ENCODE assay signal across 8 cellular contexts in genomic region chr22:37675930-37676571, GRCh38. TPM values are rescaled to one million over a fixed set of nuclear protein-coding genes. Genes with fewer than 3 reads are reported as not detected.
DNase-seq lines count a peak whose midpoint lies in the region; ATAC-seq and TF ChIP-seq lines count a peak whose summit lies in the region.

No MANE protein-coding gene starts in this region.

- peaks cover 34% of the 10 kb centered on the region for H3K36me3 Mint-ChIP-seq in MCF 10A (ENCODE audit: insufficient read depth, unreplicated experiment)

- ATAC-seq in HG02610 (IDR thresholded peaks at IDR 0.05; ENCODE audit: unreplicated experiment) (no peak), HG03025 (IDR thresholded peaks at IDR 0.05; ENCODE audit: low FRiP score, unreplicated experiment) (no peak)

- H3K4me3 Mint-ChIP-seq in MCF 10A (ENCODE audit: unreplicated experiment) = peak overlapping the region; percentile 75

- TF ChIP-seq POLR2A in lower leg skin (IDR thresholded peaks at IDR 0.05) = no peak
- no peak for TF ChIP-seq POLR2A in thyroid gland (IDR thresholded peaks at IDR 0.05)

- peaks cover 27 to 45% of the 10 kb centered on the region in 2 donors for H3K4me1 ChIP-seq in thyroid gland

- in situ Hi-C loops in Caki2 (cut with HindIII; ENCODE audit: low pct_unique_long_range_greater_than_20kb, low sequenced_read_pairs) = no loop called here

- peak; percentile 37 for DNase-seq in Caki2 (ENCODE audit: low read depth)
- peak; percentile 39 for DNase-seq in NCI-H69 (lab: John Stamatoyannopoulos, UW)
- peak; percentile 59 for DNase-seq in MCF 10A (ENCODE audit: unreplicated experiment)
- DNase-seq in lower leg skin (ENCODE audit: low spot score in 2 of 2) = no peak
- DNase-seq in thyroid gland = peak; percentile 50 to 59
- DNase-seq in NCI-H510A treated with DMSO at 0.1 percent for 48 hours (lab: John Stamatoyannopoulos, UW) = no peak

- CTCF ChIA-PET in MCF 10A (lab: Yijun Ruan, JAX) = interaction anchor here (0.5 to 2.6 kb wide), 4 partner anchors 33 to 77 kb away, joined by 3 to 11 read pairs (median 4); no protein-coding TSS in a partner anchor

- H3K27me3 ChIP-seq in thyroid gland = no peaks in the 10 kb centered on the region

- H3K4me3 ChIP-seq in lower leg skin (ENCODE audit: low read depth, poor library complexity, severe bottlenecking) (peak overlapping the region; percentile 40), thyroid gland (replicated peaks in 1 of 3) (peak overlapping the region in 1 of 3 donors; percentile 28)

- peaks cover 18% of the 10 kb centered on the region for H3K4me1 Mint-ChIP-seq in MCF 10A (ENCODE audit: insufficient read depth, unreplicated experiment)

- BruUV-seq in MCF 10A (replicated peaks; lab: Mats Ljungman, UMichigan) = no TSS peak

- no peaks in the 10 kb centered on the region for H3K9me3 Mint-ChIP-seq in MCF 10A (ENCODE audit: unreplicated experiment)

- H3K9me3 ChIP-seq in thyroid gland = no peaks in the 10 kb centered on the region

- H3K27ac ChIP-seq in thyroid gland = peak overlapping the region; percentile 79 to 92 (median 88)

- 18% methylated on average over 11 to 13 of the region's 13 CpGs for WGBS in lower leg skin, 2 donors
- 30% methylated on average over 6 to 7 of the region's 13 CpGs for WGBS in thyroid gland, 2 donors

- H3K36me3 ChIP-seq in thyroid gland = no peaks in the 10 kb centered on the region

- TF ChIP-seq CTCF in MCF 10A (IDR thresholded peaks at IDR 0.05; ENCODE audit: unreplicated experiment) (no peak), lower leg skin (IDR thresholded peaks at IDR 0.05) (no peak), thyroid gland (IDR thresholded peaks at IDR 0.05) (no peak)

- H3K27me3 Mint-ChIP-seq in MCF 10A (ENCODE audit: insufficient read depth, unreplicated experiment) = no peaks in the 10 kb centered on the region

- POLR2A ChIA-PET in MCF 10A (lab: Yijun Ruan, JAX) = interaction anchor here (0.6 to 5.1 kb wide), 10 partner anchors 8 to 900 kb away, joined by 3 to 49 read pairs (median 8); partner anchors contain the start of genes GCAT, GGA1, IFT27 and NOL12

- intact Hi-C loops in MCF 10A (cut with micrococcal nuclease) (loop anchor here (1.0 to 5.0 kb wide), 4 partner anchors 17 to 77 kb away; partner anchors contain the start of genes GGA1 and PDXP), lower leg skin (cut with DNase I; ENCODE audit: low total_unique reads) (no loop called here), thyroid gland (cut with DNase I) (loop anchor here (5.0 to 10.0 kb wide), 2 partner anchors 49 to 119 kb away; no protein-coding TSS in a partner anchor)

- no peak overlapping the region for H3K27ac Mint-ChIP-seq in MCF 10A (ENCODE audit: low read depth, unreplicated experiment)

RNA-seq across cellular contexts. Expression of gene LGALS1, which starts 0.6 kb away (rescaled TPM):
- 5,023 and 5,137 TPM in 2 replicates for total RNA-seq in Caki2 (2014; rRNA removed; shearing (Covaris generic); ENCODE audit: low replicate concordance)
- total RNA-seq in MCF 10A (2022) (1,407 and 1,635 TPM in 2 replicates), lower leg skin (100 to 1,000 TPM; 110 to 347 (median 232) TPM), thyroid gland (100 to 1,000 TPM; 146 to 212 (median 188) TPM)

RNA-seq across cellular contexts. Expression of gene NOL12, which starts 10.1 kb away (rescaled TPM):
- 70.5 and 107 TPM in 2 replicates for total RNA-seq in Caki2 (2014; rRNA removed; shearing (Covaris generic); ENCODE audit: low replicate concordance)
- 47.1 and 50.8 TPM in 2 replicates for total RNA-seq in MCF 10A (2022)
- total RNA-seq in lower leg skin = 10 to 100 TPM; 24.3 to 72.3 (median 36.1) TPM
- 10 to 100 TPM; 18.7 to 52.6 (median 47.6) TPM for total RNA-seq in thyroid gland

RNA-seq across cellular contexts. Expression of gene PDXP, which starts 17.5 kb away (rescaled TPM):
- total RNA-seq in Caki2 (2014; rRNA removed; shearing (Covaris generic); ENCODE audit: low replicate concordance) = 51.9 and 75.8 TPM in 2 replicates
- 10.3 and 10.5 TPM in 2 replicates for total RNA-seq in MCF 10A (2022)
- total RNA-seq in lower leg skin = 1 to 10 TPM; 1.8 to 4.6 (median 3.2) TPM
- total RNA-seq in thyroid gland = 10 to 100 TPM in 3 of 4 donors, 1 to 10 TPM in 1; 4.2 to 15.8 (median 12.3) TPM

RNA-seq across cellular contexts. Expression of gene TRIOBP, which starts 20.8 kb away (rescaled TPM):
- 233 and 274 TPM in 2 replicates for total RNA-seq in Caki2 (2014; rRNA removed; shearing (Covaris generic); ENCODE audit: low replicate concordance)
- total RNA-seq in MCF 10A (2022) (42.5 and 45.7 TPM in 2 replicates), lower leg skin (10 to 100 TPM; 45.3 to 86.4 (median 65.1) TPM), thyroid gland (100 to 1,000 TPM; 120 to 150 (median 140) TPM)

RNA-seq across cellular contexts. Expression of gene SH3BP1, which starts 36.6 kb away (rescaled TPM):
- total RNA-seq in Caki2 (2014; rRNA removed; shearing (Covaris generic); ENCODE audit: low replicate concordance) = 1.2 and 3.2 TPM in 2 replicates
- total RNA-seq in MCF 10A (2022) (1.5 and 1.9 TPM in 2 replicates), lower leg skin (10 to 100 TPM; 29.1 to 83.3 (median 60.3) TPM), thyroid gland (10 to 100 TPM in 1 of 4 donors, 1 to 10 TPM in 2, under 1 TPM in 1; 0.81 to 10.1 (median 3.3) TPM)

Comparison
In these comparisons a context has a peak if more than half of its experiments do, and no peak if none do; other contexts are left out.
1. DNase-seq: peak in Caki2 (single experiment), NCI-H69 (single experiment), MCF 10A (single experiment) and thyroid gland (2 of 2); none in lower leg skin (0 of 2) and NCI-H510A treated with DMSO at 0.1 percent for 48 hours (single experiment).